1 cellular context compared by ENCODE assay signal in the genomic region with DNA sequence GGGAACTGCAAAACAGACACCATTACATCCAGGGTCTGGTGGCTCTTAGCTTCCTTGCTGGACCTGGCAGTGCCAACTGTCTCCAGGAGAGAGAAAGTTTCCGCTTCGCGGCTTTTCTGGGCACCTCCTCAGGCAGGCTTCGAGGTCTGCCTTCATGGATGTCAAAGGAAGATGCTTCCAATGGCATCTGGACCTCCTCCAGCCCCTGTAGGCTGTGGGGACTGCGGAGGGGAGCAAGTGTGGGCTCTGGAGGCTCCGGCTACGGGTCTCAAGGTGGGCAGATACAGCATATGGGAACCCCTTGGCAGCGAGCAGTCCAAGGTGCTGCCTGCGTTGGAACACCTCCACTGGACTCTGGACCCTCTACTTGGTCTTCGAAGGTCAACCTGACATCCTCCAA.
TF ChIP-seq lines count a peak whose summit lies in the region.

No MANE protein-coding gene starts in this region.

TF ChIP-seq in IMR-90, 13 proteins besides CTCF, POLR2A, EP300 and RAD21:
- TF ChIP-seq FOS (IDR thresholded peaks at IDR 0.05; ENCODE audit: low read depth, low read length) = no peak
- no peak for TF ChIP-seq NFE2L2 (IDR thresholded peaks at IDR 0.05; ENCODE audit: low read depth, low read length)
- no peak for TF ChIP-seq MAZ (IDR thresholded peaks at IDR 0.05; ENCODE audit: borderline replicate concordance, low read depth, low read length)
- TF ChIP-seq BHLHE40 (IDR thresholded peaks at IDR 0.05; ENCODE audit: low read depth, low read length) = no peak
- no peak for TF ChIP-seq ELK1 (IDR thresholded peaks at IDR 0.05; ENCODE audit: borderline replicate concordance, low read depth, low read length)
- TF ChIP-seq CEBPB (IDR thresholded peaks at IDR 0.05; ENCODE audit: low read depth, low read length) = no peak
- no peak for TF ChIP-seq SMC3 (IDR thresholded peaks at IDR 0.05; ENCODE audit: low read depth, low read length)
- TF ChIP-seq USF2 (IDR thresholded peaks at IDR 0.05; ENCODE audit: low read depth, low read length) = no peak
- TF ChIP-seq RCOR1 (IDR thresholded peaks at IDR 0.05; ENCODE audit: insufficient replicate concordance, low read length) = no peak
- TF ChIP-seq MAFK (IDR thresholded peaks at IDR 0.05; ENCODE audit: low read depth, low read length) = no peak
- no peak for TF ChIP-seq MXI1 (IDR thresholded peaks at IDR 0.05; ENCODE audit: borderline replicate concordance, low read depth, low read length)
- no peak for TF ChIP-seq CHD1 (IDR thresholded peaks at IDR 0.05; ENCODE audit: low read depth, low read length)
TF ChIP-seq in IMR-90: peak in this region for 0.
